In genomic region chr15:64014995-64015394, GRCh38 we compare ENCODE assay signal across 19 cellular contexts. TPM values are rescaled to one million over a fixed set of nuclear protein-coding genes. Genes with fewer than 3 reads are reported as not detected.
DNase-seq lines count a peak whose midpoint lies in the region; ATAC-seq and TF ChIP-seq lines count a peak whose summit lies in the region.
"Had no signal": no experiment of that assay in that cellular context is flagged by ENCODE, and none has a peak within 500 bp of the region (broad histone marks: within the 10 kb centered on the region; RNA-seq: fewer than 3 reads in every experiment).

No MANE protein-coding gene starts in this region.

- no peaks in the 10 kb centered on the region for H3K9me3 Mint-ChIP-seq in stimulated activated effector memory CD8-positive, alpha-beta T cell treated with anti-CD3 and anti-CD28 coated beads, Interleukin-12 subunit alpha, Interleukin-12 subunit beta, amount 100 ng/mL, for 72 hours
- peaks cover 0 to 2% (median 0%) of the 10 kb centered on the region in 7 donors for H3K9me3 Mint-ChIP-seq in CD14-positive monocyte
- H3K9me3 Mint-ChIP-seq: activated naive CD4-positive, alpha-beta T cell treated with anti-CD3 and anti-CD28 coated beads for 36 hours; T-helper 2 cell treated with Interferon-gamma antibody and Interleukin-4, amounts not matched to agents 5 μg/mL and 100 μg/mL, for 36 hours had no signal

- H3K27ac ChIP-seq in body of pancreas (peak overlapping the region; percentile 38 to 75 (median 46)), left lung (peak overlapping the region in 1 of 2 donors; percentile 19), tibial artery (no peak overlapping the region)
- H3K27ac ChIP-seq: esophagus squamous epithelium, SK-N-MC had no signal

- H3K4me3 ChIP-seq in MG63 = no peak overlapping the region
- H3K4me3 ChIP-seq in body of pancreas = no peak overlapping the region
- H3K4me3 ChIP-seq in left lung = no peak overlapping the region
- H3K4me3 ChIP-seq in tibial artery = no peak overlapping the region
- H3K4me3 ChIP-seq: esophagus squamous epithelium, Peyer's patch, SK-N-MC had no signal

- H3K27me3 Mint-ChIP-seq in CD14-positive monocyte (ENCODE audit: low read depth in 3 of 3) = peaks cover 0 to 2% (median 0%) of the 10 kb centered on the region in 3 donors

- H3K27me3 ChIP-seq in MG63 = no peaks in the 10 kb centered on the region
- no peaks in the 10 kb centered on the region for H3K27me3 ChIP-seq in body of pancreas
- no peaks in the 10 kb centered on the region for H3K27me3 ChIP-seq in left lung
- no peaks in the 10 kb centered on the region for H3K27me3 ChIP-seq in tibial artery
- H3K27me3 ChIP-seq: esophagus squamous epithelium, Peyer's patch had no signal

- H3K4me1 ChIP-seq in body of pancreas (peaks cover 84% of the 10 kb centered on the region), left lung (peaks cover 18 to 42% of the 10 kb centered on the region in 2 donors), tibial artery (peaks cover 0 to 28% (median 0%) of the 10 kb centered on the region in 4 donors)

- DNase-seq in MG63 = peak; percentile 64
- DNase-seq in body of pancreas = peak; percentile 81 to 89 (median 87)
- DNase-seq in left lung = no peak
- no peak for DNase-seq in stimulated activated effector memory CD8-positive, alpha-beta T cell treated with anti-CD3 and anti-CD28 coated beads, Interleukin-12 subunit alpha, Interleukin-12 subunit beta, amount 100 ng/mL, for 72 hours (ENCODE audit: low spot score in 2 of 2)
- no peak for DNase-seq in CD14-positive monocyte (ENCODE audit: low spot score)
- no peak for DNase-seq in tibial artery
- no peak for DNase-seq in SHP77 treated with DMSO at 0.1 percent for 48 hours (lab: John Stamatoyannopoulos, UW)
- DNase-seq: activated CD4-positive, alpha-beta T cell treated with anti-CD3 and anti-CD28 coated beads, Interleukin-2, amount 50 U/mL, for 48 hours; activated naive CD4-positive, alpha-beta T cell treated with anti-CD3 and anti-CD28 coated beads for 36 hours; aorta; effector CD8-positive, alpha-beta T cell; esophagus squamous epithelium; H7; left colon; NCI-H1694 treated with DMSO at 0.1 percent for 48 hours; NK-92 treated with Interleukin-12 subunit alpha and Interleukin-12 subunit beta, amount 100 ng/mL, for 24 hours; Peyer's patch had no signal

- H3K4me3 Mint-ChIP-seq in stimulated activated effector memory CD8-positive, alpha-beta T cell treated with anti-CD3 and anti-CD28 coated beads, Interleukin-12 subunit alpha, Interleukin-12 subunit beta, amount 100 ng/mL, for 72 hours = no peak overlapping the region
- no peak overlapping the region for H3K4me3 Mint-ChIP-seq in CD14-positive monocyte
- H3K4me3 Mint-ChIP-seq: activated naive CD4-positive, alpha-beta T cell treated with anti-CD3 and anti-CD28 coated beads for 36 hours; T-helper 2 cell treated with Interferon-gamma antibody and Interleukin-4, amounts not matched to agents 5 μg/mL and 100 μg/mL, for 36 hours had no signal

- no peak for TF ChIP-seq POLR2A in body of pancreas (IDR thresholded peaks at IDR 0.05)

- 23 to 25% methylated on average over 4 to 5 of the region's 5 CpGs for WGBS in body of pancreas, 2 donors

- no peaks in the 10 kb centered on the region for H3K9me3 ChIP-seq in MG63
- no peaks in the 10 kb centered on the region for H3K9me3 ChIP-seq in body of pancreas
- no peaks in the 10 kb centered on the region for H3K9me3 ChIP-seq in left lung
- no peaks in the 10 kb centered on the region for H3K9me3 ChIP-seq in tibial artery
- H3K9me3 ChIP-seq: esophagus squamous epithelium, Peyer's patch had no signal

- H3K36me3 ChIP-seq in MG63 (no peaks in the 10 kb centered on the region), body of pancreas (replicated peaks in 1 of 2; ENCODE audit: insufficient read depth in 1 of 2, low read depth in 2 of 2) (no peaks in the 10 kb centered on the region), left lung (no peaks in the 10 kb centered on the region), tibial artery (no peaks in the 10 kb centered on the region)
- H3K36me3 ChIP-seq: esophagus squamous epithelium, Peyer's patch had no signal

- peaks cover 43% of the 10 kb centered on the region for H3K4me1 Mint-ChIP-seq in stimulated activated effector memory CD8-positive, alpha-beta T cell treated with anti-CD3 and anti-CD28 coated beads, Interleukin-12 subunit alpha, Interleukin-12 subunit beta, amount 100 ng/mL, for 72 hours
- H3K4me1 Mint-ChIP-seq in CD14-positive monocyte = peaks cover 13% of the 10 kb centered on the region

- TF ChIP-seq CTCF in body of pancreas (IDR thresholded peaks at IDR 0.05) (no peak), left lung (IDR thresholded peaks at IDR 0.05) (no peak), CD14-positive monocyte (IDR thresholded peaks at IDR 0.05) (no peak), tibial artery (IDR thresholded peaks at IDR 0.05) (no peak)

- ATAC-seq in body of pancreas (peak; percentile 69), left lung (peak; percentile 7)
- no peak for ATAC-seq in stimulated activated effector memory CD8-positive, alpha-beta T cell treated with anti-CD3 and anti-CD28 coated beads, Interleukin-12 subunit alpha, Interleukin-12 subunit beta, amount 100 ng/mL, for 72 hours
- ATAC-seq: left colon had no signal

- H3K36me3 Mint-ChIP-seq in stimulated activated effector memory CD8-positive, alpha-beta T cell treated with anti-CD3 and anti-CD28 coated beads, Interleukin-12 subunit alpha, Interleukin-12 subunit beta, amount 100 ng/mL, for 72 hours = peaks cover 7% of the 10 kb centered on the region
- H3K36me3 Mint-ChIP-seq in CD14-positive monocyte = no peaks in the 10 kb centered on the region

- H3K27ac Mint-ChIP-seq in stimulated activated effector memory CD8-positive, alpha-beta T cell treated with anti-CD3 and anti-CD28 coated beads, Interleukin-12 subunit alpha, Interleukin-12 subunit beta, amount 100 ng/mL, for 72 hours = peak overlapping the region; percentile 48
- H3K27ac Mint-ChIP-seq in CD14-positive monocyte = no peak overlapping the region
- H3K27ac Mint-ChIP-seq: activated naive CD4-positive, alpha-beta T cell treated with anti-CD3 and anti-CD28 coated beads for 36 hours had no signal

- intact Hi-C loops in body of pancreas (cut with DNase I) = no loop called here
- intact Hi-C loops in left lung (cut with DNase I) = no loop called here
- intact Hi-C loops in CD14-positive monocyte (cut with micrococcal nuclease) = no loop called here
- intact Hi-C loops in tibial artery (cut with DNase I; ENCODE audit: low total_unique reads) = no loop called here

RNA-seq across cellular contexts. Expression of gene DAPK2, which starts 31.3 kb away (rescaled TPM):
- 1.3 and 3.5 TPM in 2 replicates for total RNA-seq in MG63 (2014; rRNA removed; shearing (Covaris generic); ENCODE audit: low replicate concordance)
- total RNA-seq in body of pancreas = 1 to 10 TPM; 2.9 to 5.9 TPM
- total RNA-seq in left lung = 10 to 100 TPM; 23.8 to 59.3 TPM
- polyA plus RNA-seq in CD14-positive monocyte = 1 to 10 TPM in 1 of 2 donors, under 1 TPM in 1; 0.59 to 2.1 TPM

Comparison
In these comparisons a context has a peak if more than half of its experiments do, and no peak if none do; other contexts are left out.
1. DNase-seq: peak in MG63 (single experiment) and body of pancreas (4 of 4); none in left lung (0 of 2), stimulated activated effector memory CD8-positive, alpha-beta T cell treated with anti-CD3 and anti-CD28 coated beads, Interleukin-12 subunit alpha, Interleukin-12 subunit beta, amount 100 ng/mL, for 72 hours (0 of 2), CD14-positive monocyte (single experiment), tibial artery (0 of 2) and SHP77 treated with DMSO at 0.1 percent for 48 hours (single experiment).
2. H3K27ac ChIP-seq: peak in body of pancreas (4 of 4); none in tibial artery (0 of 2).